ENCODE assay signal across 24 cellular contexts in genomic region chr5:58968350-58968749, GRCh38.
A peak's percentile ranks its signal among the peaks of the same experiment; 100 is the strongest.
DNase-seq lines count a peak whose midpoint lies in the region; ATAC-seq and TF ChIP-seq lines count a peak whose summit lies in the region.
"Had no signal": no experiment of that assay in that cellular context is flagged by ENCODE, and none has a peak within 500 bp of the region (broad histone marks: within the 10 kb centered on the region; RNA-seq: fewer than 3 reads in every experiment).

No MANE protein-coding gene starts in this region.

- peak overlapping the region; percentile 67 for H3K27ac Mint-ChIP-seq in activated T-cell treated with anti-CD3 and anti-CD28 coated beads, Interleukin-2, amount 50 U/mL, for 72 hours
- peak overlapping the region; percentile 21 for H3K27ac Mint-ChIP-seq in CD8-positive, alpha-beta T cell
- H3K27ac Mint-ChIP-seq in T-helper 17 cell, result peak overlapping the region; percentile 54
- no peak overlapping the region for H3K27ac Mint-ChIP-seq in activated naive CD8-positive, alpha-beta T cell treated with anti-CD3 and anti-CD28 coated beads, Interleukin-2, amount 50 U/mL, for 24 hours
- H3K27ac Mint-ChIP-seq: CD4-positive, CD25-positive, alpha-beta regulatory T cell; GM23338 had no signal

- H3K9me3 ChIP-seq in CD8-positive, alpha-beta T cell (ENCODE audit: low read length), result no peaks in the 10 kb centered on the region
- no peaks in the 10 kb centered on the region for H3K9me3 ChIP-seq in T-helper 17 cell (ENCODE audit: control insufficient read depth, low read length, poor library complexity, severe bottlenecking)
- H3K9me3 ChIP-seq in psoas muscle, result no peaks in the 10 kb centered on the region
- no peaks in the 10 kb centered on the region for H3K9me3 ChIP-seq in testis
- H3K9me3 ChIP-seq: BLaER1, HAP-1, MG63, SJSA1 had no signal

- DNase-seq in activated T-cell treated with anti-CD3 and anti-CD28 coated beads, Interleukin-2, amount 50 U/mL, for 72 hours, result no peak
- DNase-seq in activated T-cell treated with anti-CD3 and anti-CD28 coated beads for 4 hours (no peak), T-helper 17 cell (no peak), psoas muscle (no peak), testis (no peak)
- DNase-seq in CD8-positive, alpha-beta T cell, result no peak
- no peak for DNase-seq in activated naive CD8-positive, alpha-beta T cell treated with anti-CD3 and anti-CD28 coated beads, Interleukin-2, amount 50 U/mL, for 24 hours
- DNase-seq: CD4-positive, CD25-positive, alpha-beta regulatory T cell; IMR-90; KG1; MG63; NCI-H1105 treated with DMSO at 0.1 percent for 48 hours; NCI-H146; NCI-H1930; NCI-H2107; NCI-H524; NCI-H774; PC-3 had no signal

- H3K27me3 ChIP-seq in CD8-positive, alpha-beta T cell (ENCODE audit: insufficient read depth, low read length), result no peaks in the 10 kb centered on the region
- H3K27me3 ChIP-seq in psoas muscle (ENCODE audit: insufficient read depth in 3 of 3, low read length in 2 of 3), result no peaks in the 10 kb centered on the region
- H3K27me3 ChIP-seq in testis, result no peaks in the 10 kb centered on the region
- H3K27me3 ChIP-seq: BLaER1, MG63, SJSA1 had no signal

- H3K27ac ChIP-seq in CD8-positive, alpha-beta T cell (ENCODE audit: low read depth, low read length), result no peak overlapping the region
- H3K27ac ChIP-seq in psoas muscle, result no peak overlapping the region
- no peak overlapping the region for H3K27ac ChIP-seq in testis
- H3K27ac ChIP-seq: BLaER1, SJSA1 had no signal

- CTCF ChIA-PET in CD8-positive, alpha-beta T cell (lab: Charles Lee), result interaction anchor here (0.9 to 1.9 kb wide), 3 partner anchors 82 to 220 kb away, joined by 3 to 6 read pairs (median 4); no protein-coding TSS in a partner anchor

- no peak for TF ChIP-seq CTCF in CD8-positive, alpha-beta T cell (IDR thresholded peaks at IDR 0.05)
- no peak for TF ChIP-seq CTCF in psoas muscle (IDR thresholded peaks at IDR 0.05)
- no peak for TF ChIP-seq CTCF in testis (IDR thresholded peaks at IDR 0.05)

- no peaks in the 10 kb centered on the region for H3K27me3 Mint-ChIP-seq in activated T-cell treated with anti-CD3 and anti-CD28 coated beads, Interleukin-2, amount 50 U/mL, for 72 hours (ENCODE audit: low read depth)
- H3K27me3 Mint-ChIP-seq in CD8-positive, alpha-beta T cell (ENCODE audit: low read depth), result peaks cover 2% of the 10 kb centered on the region
- H3K27me3 Mint-ChIP-seq in T-helper 17 cell, result no peaks in the 10 kb centered on the region
- H3K27me3 Mint-ChIP-seq in activated naive CD8-positive, alpha-beta T cell treated with anti-CD3 and anti-CD28 coated beads, Interleukin-2, amount 50 U/mL, for 24 hours, result peaks cover 2% of the 10 kb centered on the region
- H3K27me3 Mint-ChIP-seq: CD4-positive, CD25-positive, alpha-beta regulatory T cell had no signal

- TF ChIP-seq POLR2A in testis (IDR thresholded peaks at IDR 0.05), result no peak

- peaks cover 29% of the 10 kb centered on the region for H3K4me1 Mint-ChIP-seq in activated T-cell treated with anti-CD3 and anti-CD28 coated beads, Interleukin-2, amount 50 U/mL, for 72 hours (ENCODE audit: low read depth)
- H3K4me1 Mint-ChIP-seq in CD8-positive, alpha-beta T cell (ENCODE audit: low read depth), result no peaks in the 10 kb centered on the region
- H3K4me1 Mint-ChIP-seq in T-helper 17 cell, result peaks cover 7% of the 10 kb centered on the region
- H3K4me1 Mint-ChIP-seq in activated naive CD8-positive, alpha-beta T cell treated with anti-CD3 and anti-CD28 coated beads, Interleukin-2, amount 50 U/mL, for 24 hours, result peaks cover 11% of the 10 kb centered on the region

- ATAC-seq in activated T-cell treated with anti-CD3 and anti-CD28 coated beads, Interleukin-2, amount 50 U/mL, for 72 hours (replicated peaks in 1 of 2), result no peak
- no peak for ATAC-seq in CD8-positive, alpha-beta T cell
- ATAC-seq in T-helper 17 cell, result no peak
- ATAC-seq in psoas muscle, result peak; percentile 12 to 31 (median 18)
- no peak for ATAC-seq in activated naive CD8-positive, alpha-beta T cell treated with anti-CD3 and anti-CD28 coated beads, Interleukin-2, amount 50 U/mL, for 24 hours
- ATAC-seq in GM21737 (IDR thresholded peaks at IDR 0.05; ENCODE audit: unreplicated experiment), result no peak
- ATAC-seq: GM23338, PC-3, Right ventricle myocardium inferior had no signal

- H3K36me3 Mint-ChIP-seq in activated T-cell treated with anti-CD3 and anti-CD28 coated beads, Interleukin-2, amount 50 U/mL, for 72 hours (ENCODE audit: insufficient read depth in 2 of 2), result peaks cover 2 to 6% of the 10 kb centered on the region in 2 donors
- H3K36me3 Mint-ChIP-seq in CD8-positive, alpha-beta T cell, result peaks cover 5% of the 10 kb centered on the region
- no peaks in the 10 kb centered on the region for H3K36me3 Mint-ChIP-seq in T-helper 17 cell (ENCODE audit: low read depth)
- peaks cover 3% of the 10 kb centered on the region for H3K36me3 Mint-ChIP-seq in activated naive CD8-positive, alpha-beta T cell treated with anti-CD3 and anti-CD28 coated beads, Interleukin-2, amount 50 U/mL, for 24 hours (ENCODE audit: low read depth)
- H3K36me3 Mint-ChIP-seq: CD4-positive, CD25-positive, alpha-beta regulatory T cell had no signal

- intact Hi-C loops in CD8-positive, alpha-beta T cell (cut with DNase I, micrococcal nuclease), result no loop called here
- intact Hi-C loops in psoas muscle (cut with DNase I) (loop anchor here (5.0 to 10.0 kb wide), 3 partner anchors 36 to 76 kb away; no protein-coding TSS in a partner anchor), testis (cut with DNase I; ENCODE audit: low total_unique reads) (no loop called here)

- no peak overlapping the region for H3K4me3 Mint-ChIP-seq in activated T-cell treated with anti-CD3 and anti-CD28 coated beads, Interleukin-2, amount 50 U/mL, for 72 hours
- no peak overlapping the region for H3K4me3 Mint-ChIP-seq in CD8-positive, alpha-beta T cell
- H3K4me3 Mint-ChIP-seq in T-helper 17 cell, result peak overlapping the region; percentile 25
- no peak overlapping the region for H3K4me3 Mint-ChIP-seq in activated naive CD8-positive, alpha-beta T cell treated with anti-CD3 and anti-CD28 coated beads, Interleukin-2, amount 50 U/mL, for 24 hours
- H3K4me3 Mint-ChIP-seq: CD4-positive, CD25-positive, alpha-beta regulatory T cell; GM23338 had no signal

- H3K9me3 Mint-ChIP-seq in activated T-cell treated with anti-CD3 and anti-CD28 coated beads, Interleukin-2, amount 50 U/mL, for 72 hours, result no peaks in the 10 kb centered on the region
- no peaks in the 10 kb centered on the region for H3K9me3 Mint-ChIP-seq in CD8-positive, alpha-beta T cell
- no peaks in the 10 kb centered on the region for H3K9me3 Mint-ChIP-seq in activated naive CD8-positive, alpha-beta T cell treated with anti-CD3 and anti-CD28 coated beads, Interleukin-2, amount 50 U/mL, for 24 hours
- H3K9me3 Mint-ChIP-seq: CD4-positive, CD25-positive, alpha-beta regulatory T cell; GM23338 had no signal

- no peak overlapping the region for H3K4me3 ChIP-seq in CD8-positive, alpha-beta T cell (ENCODE audit: low read depth, low read length)
- no peak overlapping the region for H3K4me3 ChIP-seq in psoas muscle
- no peak overlapping the region for H3K4me3 ChIP-seq in testis
- H3K4me3 ChIP-seq: BLaER1, GM23338, HAP-1, MG63, SJSA1 had no signal

- peaks cover 3% of the 10 kb centered on the region for H3K36me3 ChIP-seq in CD8-positive, alpha-beta T cell (ENCODE audit: insufficient read depth, low read length)
- H3K36me3 ChIP-seq in psoas muscle (ENCODE audit: insufficient read depth in 1 of 2, low read depth in 1 of 2) (peaks cover 0 to 8% of the 10 kb centered on the region in 2 donors), testis (ENCODE audit: low read depth, missing control alignments) (no peaks in the 10 kb centered on the region)
- H3K36me3 ChIP-seq: BLaER1, HAP-1, MG63, SJSA1 had no signal

- H3K4me1 ChIP-seq in CD8-positive, alpha-beta T cell (ENCODE audit: insufficient read depth, low read length), result no peaks in the 10 kb centered on the region
- H3K4me1 ChIP-seq in psoas muscle (peaks cover 10% of the 10 kb centered on the region), testis (no peaks in the 10 kb centered on the region)
- H3K4me1 ChIP-seq: BLaER1, HAP-1, SJSA1 had no signal

- WGBS in psoas muscle, 3 donors, result 77 to 81% (median 78%) methylated on average over 3 of the region's 3 CpGs
- 84 to 92% methylated on average over 3 of the region's 3 CpGs for WGBS in testis, 2 donors

- POLR2A ChIA-PET in CD8-positive, alpha-beta T cell (lab: Charles Lee), result interaction anchor here (1.2 kb wide), 1 partner anchor 155 kb away, joined by 3 read pairs; no protein-coding TSS in a partner anchor

Comparison
In these comparisons a context has a peak if more than half of its experiments do, and no peak if none do; other contexts are left out.
1. ATAC-seq: peak in psoas muscle (4 of 4); none in activated T-cell treated with anti-CD3 and anti-CD28 coated beads, Interleukin-2, amount 50 U/mL, for 72 hours (0 of 2), CD8-positive, alpha-beta T cell (single experiment), T-helper 17 cell (single experiment), activated naive CD8-positive, alpha-beta T cell treated with anti-CD3 and anti-CD28 coated beads, Interleukin-2, amount 50 U/mL, for 24 hours (single experiment) and GM21737 (single experiment).
2. intact Hi-C loops: an anchor here in psoas muscle (5.0 to 10.0 kb wide); none called in CD8-positive, alpha-beta T cell and testis.